Comparison of ENCODE assay signal across 30 cellular contexts in genomic region chr1:248288385-248288784, GRCh38. TPM values are rescaled to one million over a fixed set of nuclear protein-coding genes. Genes with fewer than 3 reads are reported as not detected.
"Had no signal": no experiment of that assay in that cellular context is flagged by ENCODE, and none has a peak within 500 bp of the region (broad histone marks: within the 10 kb centered on the region; RNA-seq: fewer than 3 reads in every experiment).

No MANE protein-coding gene starts in this region.

- H3K27me3 Mint-ChIP-seq: activated B cell treated with CpG ODN at 0.5 μM for 24 hours; central memory CD8-positive, alpha-beta T cell; effector memory CD8-positive, alpha-beta T cell; progenitor cell of endocrine pancreas had no signal

- H3K36me3 Mint-ChIP-seq: activated naive CD8-positive, alpha-beta T cell treated with anti-CD3 and anti-CD28 coated beads, Interleukin-2, amount 10 ng/mL, durations not matched to agents 7 days and 5 days; natural killer cell; stimulated activated naive B cell treated with anti-CD40 and anti-IgM and Interleukin-4, amounts not matched to agents 10 μg/mL and 1 μg/mL and 100 μg/mL, for 72 hours had no signal

- DNase-seq: activated B cell treated with CpG ODN at 0.5 μM for 24 hours; activated CD4-positive, alpha-beta T cell treated with anti-CD3 and anti-CD28 coated beads for 4 hours; activated CD4-positive, alpha-beta T cell treated with anti-CD3 and anti-CD28 coated beads, Interleukin-2, amount 50 U/mL, for 48 hours; activated CD8-positive, alpha-beta memory T cell treated with anti-CD3 and anti-CD28 coated beads, Interleukin-2, amount 50 U/mL, for 48 hours; activated naive CD4-positive, alpha-beta T cell treated with Interleukin-2 at 50 U/mL for 16 hours; activated naive CD8-positive, alpha-beta T cell treated with anti-CD3 and anti-CD28 coated beads, Interleukin-2, amount 10 ng/mL, durations not matched to agents 7 days and 5 days; activated T-cell treated with anti-CD3 and anti-CD28 coated beads, Interleukin-2, amount 50 U/mL, for 4 hours; amniotic stem cell; effector memory CD8-positive, alpha-beta T cell; foreskin melanocyte; kidney glomerular epithelial cell; left ventricle myocardium inferior; natural killer cell; retina; stimulated activated CD4-positive, alpha-beta T cell treated with anti-CD3 and anti-CD28 coated beads, Interleukin-2, amount 100 ng/mL, for 48 hours; stimulated activated CD8-positive, alpha-beta memory T cell treated with anti-CD3 and anti-CD28 coated beads, Interleukin-4, amount 100 ng/mL, for 48 hours; stimulated activated naive B cell treated with anti-CD40 and anti-IgM and Interleukin-4, amounts not matched to agents 10 μg/mL and 1 μg/mL and 100 μg/mL, for 72 hours; testis; trophoblast cell; uterus had no signal

- H3K9me3 ChIP-seq: breast epithelium, testis, uterus had no signal

- H3K27me3 ChIP-seq: breast epithelium, hepatocyte, testis, uterus had no signal

- H3K9me3 Mint-ChIP-seq: activated B cell treated with CpG ODN at 0.5 μM for 24 hours; activated naive CD8-positive, alpha-beta T cell treated with anti-CD3 and anti-CD28 coated beads, Interleukin-2, amount 10 ng/mL, durations not matched to agents 7 days and 5 days; stimulated activated naive B cell treated with anti-CD40 and anti-IgM and Interleukin-4, amounts not matched to agents 10 μg/mL and 1 μg/mL and 100 μg/mL, for 72 hours had no signal

- H3K36me3 ChIP-seq: breast epithelium, left ventricle myocardium inferior, uterus had no signal

- H3K4me1 ChIP-seq: breast epithelium, left ventricle myocardium inferior, testis, uterus had no signal

- H3K4me1 Mint-ChIP-seq: central memory CD8-positive, alpha-beta T cell; natural killer cell had no signal

- H3K27ac Mint-ChIP-seq: activated B cell treated with CpG ODN at 0.5 μM for 24 hours; activated naive CD8-positive, alpha-beta T cell treated with anti-CD3 and anti-CD28 coated beads, Interleukin-2, amount 10 ng/mL, durations not matched to agents 7 days and 5 days; effector memory CD8-positive, alpha-beta T cell; natural killer cell; progenitor cell of endocrine pancreas; stimulated activated naive B cell treated with anti-CD40 and anti-IgM and Interleukin-4, amounts not matched to agents 10 μg/mL and 1 μg/mL and 100 μg/mL, for 72 hours had no signal

- ATAC-seq: activated T-cell treated with anti-CD3 and anti-CD28 coated beads, Interleukin-2, amount 50 U/mL, for 4 hours; effector memory CD8-positive, alpha-beta T cell; esophagus mucosa; natural killer cell; stimulated activated naive B cell treated with anti-CD40 and anti-IgM and Interleukin-4, amounts not matched to agents 10 μg/mL and 1 μg/mL and 100 μg/mL, for 72 hours had no signal

- H3K4me2 ChIP-seq: hepatocyte had no signal

- H3K4me3 Mint-ChIP-seq: activated B cell treated with CpG ODN at 0.5 μM for 24 hours; activated naive CD8-positive, alpha-beta T cell treated with anti-CD3 and anti-CD28 coated beads, Interleukin-2, amount 10 ng/mL, durations not matched to agents 7 days and 5 days; activated T-cell treated with anti-CD3 and anti-CD28 coated beads, Interleukin-2, amount 50 U/mL, for 4 hours; central memory CD8-positive, alpha-beta T cell; effector memory CD8-positive, alpha-beta T cell; natural killer cell; stimulated activated naive B cell treated with anti-CD40 and anti-IgM and Interleukin-4, amounts not matched to agents 10 μg/mL and 1 μg/mL and 100 μg/mL, for 72 hours had no signal

- H3K27ac ChIP-seq: breast epithelium, hepatocyte, left ventricle myocardium inferior, testis, uterus had no signal

- H3K4me3 ChIP-seq: breast epithelium, hepatocyte, left ventricle myocardium inferior, testis, uterus had no signal

RNA-seq across cellular contexts. Expression of gene OR2T33, which starts 10.6 kb away (rescaled TPM):
- total RNA-seq: activated B cell treated with CpG ODN at 0.5 μM for 24 hours; activated CD8-positive, alpha-beta memory T cell treated with anti-CD3 and anti-CD28 coated beads for 36 hours; activated naive CD8-positive, alpha-beta T cell treated with anti-CD3 and anti-CD28 coated beads, Interleukin-2, amount 10 ng/mL, durations not matched to agents 7 days and 5 days; activated T-cell treated with anti-CD3 and anti-CD28 coated beads, Interleukin-2, amount 50 U/mL, for 4 hours; breast epithelium; dermis microvascular lymphatic vessel endothelial cell; endothelial cell of umbilical vein; esophagus mucosa; hepatocyte; left ventricle myocardium inferior; lung microvascular endothelial cell; natural killer cell; osteocyte; progenitor cell of endocrine pancreas; uterus had no signal

RNA-seq across cellular contexts. Expression of gene OR2T12, which starts 14.8 kb away (rescaled TPM):
- total RNA-seq: activated B cell treated with CpG ODN at 0.5 μM for 24 hours; activated CD8-positive, alpha-beta memory T cell treated with anti-CD3 and anti-CD28 coated beads for 36 hours; activated naive CD8-positive, alpha-beta T cell treated with anti-CD3 and anti-CD28 coated beads, Interleukin-2, amount 10 ng/mL, durations not matched to agents 7 days and 5 days; activated T-cell treated with anti-CD3 and anti-CD28 coated beads, Interleukin-2, amount 50 U/mL, for 4 hours; breast epithelium; dermis microvascular lymphatic vessel endothelial cell; endothelial cell of umbilical vein; esophagus mucosa; hepatocyte; left ventricle myocardium inferior; lung microvascular endothelial cell; natural killer cell; osteocyte; progenitor cell of endocrine pancreas; uterus had no signal

RNA-seq across cellular contexts. Expression of gene OR2M7, which starts 36.0 kb away (rescaled TPM):
- total RNA-seq: activated B cell treated with CpG ODN at 0.5 μM for 24 hours; activated CD8-positive, alpha-beta memory T cell treated with anti-CD3 and anti-CD28 coated beads for 36 hours; activated naive CD8-positive, alpha-beta T cell treated with anti-CD3 and anti-CD28 coated beads, Interleukin-2, amount 10 ng/mL, durations not matched to agents 7 days and 5 days; activated T-cell treated with anti-CD3 and anti-CD28 coated beads, Interleukin-2, amount 50 U/mL, for 4 hours; breast epithelium; dermis microvascular lymphatic vessel endothelial cell; endothelial cell of umbilical vein; esophagus mucosa; hepatocyte; left ventricle myocardium inferior; lung microvascular endothelial cell; natural killer cell; osteocyte; progenitor cell of endocrine pancreas; uterus had no signal

RNA-seq across cellular contexts. Expression of gene OR2M4, which starts 57.2 kb away (rescaled TPM):
- total RNA-seq: activated B cell treated with CpG ODN at 0.5 μM for 24 hours; activated CD8-positive, alpha-beta memory T cell treated with anti-CD3 and anti-CD28 coated beads for 36 hours; activated naive CD8-positive, alpha-beta T cell treated with anti-CD3 and anti-CD28 coated beads, Interleukin-2, amount 10 ng/mL, durations not matched to agents 7 days and 5 days; activated T-cell treated with anti-CD3 and anti-CD28 coated beads, Interleukin-2, amount 50 U/mL, for 4 hours; dermis microvascular lymphatic vessel endothelial cell; endothelial cell of umbilical vein; esophagus mucosa; hepatocyte; left ventricle myocardium inferior; lung microvascular endothelial cell; natural killer cell; osteocyte; progenitor cell of endocrine pancreas; uterus had no signal
